In the genomic region with DNA sequence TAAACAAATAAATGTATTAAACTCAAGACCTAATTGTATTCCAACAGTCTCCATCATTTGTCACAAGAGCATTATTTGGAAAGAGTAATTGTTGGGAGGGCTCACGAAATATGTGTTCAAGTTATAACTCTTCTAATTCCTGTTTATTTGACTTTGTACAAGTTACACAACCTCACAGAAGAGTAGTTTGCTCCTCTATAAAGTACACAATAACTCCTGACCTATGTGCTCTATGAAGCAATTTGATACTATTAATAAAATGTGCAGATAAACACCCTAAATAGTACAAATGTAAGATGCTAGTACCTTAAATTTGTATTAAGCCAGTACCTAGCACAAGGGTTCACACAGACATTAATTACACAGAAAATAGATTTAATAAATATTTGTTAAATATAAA, we compare ENCODE assay signal across 29 cellular contexts.
"Had no signal": no experiment of that assay in that cellular context is flagged by ENCODE, and none has a peak within 500 bp of the region (broad histone marks: within the 10 kb centered on the region; RNA-seq: fewer than 3 reads in every experiment).

No MANE protein-coding gene starts in this region.

- H3K36me3 ChIP-seq: adrenal gland, colonic mucosa, esophagus muscularis mucosa, gastrocnemius medialis had no signal

- H3K27me3 ChIP-seq: adrenal gland, body of pancreas, colonic mucosa, esophagus muscularis mucosa, foreskin keratinocyte, gastrocnemius medialis had no signal

- H3K4me1 ChIP-seq: adrenal gland, body of pancreas, colonic mucosa, esophagus muscularis mucosa, foreskin keratinocyte had no signal

- H3K27ac ChIP-seq: adrenal gland, body of pancreas, colonic mucosa, esophagus muscularis mucosa, foreskin keratinocyte, gastrocnemius medialis had no signal

- ATAC-seq: activated CD4-positive, alpha-beta T cell treated with anti-CD3 and anti-CD28 coated beads for 36 hours; activated CD8-positive, alpha-beta memory T cell treated with anti-CD3 and anti-CD28 coated beads, Interleukin-2, amount 10 ng/mL, durations not matched to agents 7 days and 5 days; activated CD8-positive, alpha-beta T cell treated with anti-CD3 and anti-CD28 coated beads, Interleukin-2, amount 10 ng/mL, durations not matched to agents 7 days and 5 days; activated naive CD8-positive, alpha-beta T cell treated with anti-CD3 and anti-CD28 coated beads, Interleukin-2, amount 50 U/mL, for 24 hours; body of pancreas; foreskin keratinocyte; gastrocnemius medialis had no signal

- DNase-seq: activated CD4-positive, alpha-beta memory T cell treated with anti-CD3 and anti-CD28 coated beads for 36 hours; activated CD4-positive, alpha-beta T cell treated with anti-CD3 and anti-CD28 coated beads for 36 hours; activated CD4-positive, alpha-beta T cell treated with anti-CD3 and anti-CD28 coated beads, Interleukin-2, amount 10 ng/mL, durations not matched to agents 24 days and 14 days; activated CD4-positive, CD25-positive, alpha-beta regulatory T cell; activated CD4-positive, CD25-positive, alpha-beta regulatory T cell treated with anti-CD3 and anti-CD28 coated beads, Interleukin-2, amount 50 U/mL, for 72 hours; activated CD8-positive, alpha-beta memory T cell treated with anti-CD3 and anti-CD28 coated beads, Interleukin-2, amount 10 ng/mL, durations not matched to agents 7 days and 5 days; activated CD8-positive, alpha-beta memory T cell treated with anti-CD3 and anti-CD28 coated beads, Interleukin-2, amount 50 U/mL, for 4 hours; activated CD8-positive, alpha-beta T cell treated with anti-CD3 and anti-CD28 coated beads, Interleukin-2, amount 10 ng/mL, durations not matched to agents 7 days and 5 days; activated effector memory CD4-positive, alpha-beta T cell treated with anti-CD3 and anti-CD28 coated beads, Interleukin-2, amount 50 U/mL, for 16 hours; activated naive CD4-positive, alpha-beta T cell treated with anti-CD3 and anti-CD28 coated beads for 36 hours; activated naive CD8-positive, alpha-beta T cell treated with anti-CD3 and anti-CD28 coated beads for 36 hours; activated naive CD8-positive, alpha-beta T cell treated with anti-CD3 and anti-CD28 coated beads, Interleukin-2, amount 50 U/mL, for 24 hours; activated T-cell treated with anti-CD3 and anti-CD28 coated beads, Interleukin-2, amount 50 U/mL, for 1 hour; activated T-cell treated with anti-CD3 and anti-CD28 coated beads, Interleukin-2, amount 50 U/mL, for 48 hours; adrenal gland; amygdala; aorta; body of pancreas; central memory CD4-positive, alpha-beta T cell; cerebellar nuclear complex; colonic mucosa; effector CD8-positive, alpha-beta T cell; endodermal cell; erythroblast; foreskin keratinocyte; gastrocnemius medialis; glutamatergic neuron; T-helper 2 cell had no signal

- H3K9me3 ChIP-seq: adrenal gland, body of pancreas, colonic mucosa, esophagus muscularis mucosa, gastrocnemius medialis had no signal

- H3K4me3 ChIP-seq: adrenal gland, body of pancreas, colonic mucosa, esophagus muscularis mucosa, gastrocnemius medialis had no signal
